Comparison of ENCODE assay signal across 18 cellular contexts in genomic region chr6:148494226-148494625, GRCh38.
DNase-seq lines count a peak whose midpoint lies in the region; ATAC-seq and TF ChIP-seq lines count a peak whose summit lies in the region.
"Had no signal": no experiment of that assay in that cellular context is flagged by ENCODE, and none has a peak within 500 bp of the region (broad histone marks: within the 10 kb centered on the region; RNA-seq: fewer than 3 reads in every experiment).

No MANE protein-coding gene starts in this region.

- intact Hi-C loops in sciatic nerve (cut with DNase I) = no loop called here
- intact Hi-C loops in CD4-positive, alpha-beta memory T cell (cut with micrococcal nuclease) = no loop called here

- H3K36me3 Mint-ChIP-seq in CD4-positive, alpha-beta memory T cell = no peaks in the 10 kb centered on the region
- H3K36me3 Mint-ChIP-seq: immature natural killer cell had no signal

- H3K27ac ChIP-seq in caudate nucleus (ENCODE audit: low read depth, low read length) (peak overlapping the region; percentile 3), gastroesophageal sphincter (peak overlapping the region in 3 of 4 donors; percentile 55 to 63 (median 60)), tibial nerve (peak overlapping the region; percentile 22 to 93 (median 67))
- no peak overlapping the region for H3K27ac ChIP-seq in CD4-positive, alpha-beta memory T cell (ENCODE audit: low read depth, low read length)

- CTCF ChIA-PET in CD4-positive, alpha-beta memory T cell (lab: Charles Lee; ENCODE audit: partially characterized antibody) = no interaction called here

- no peak overlapping the region for H3K27ac Mint-ChIP-seq in CD4-positive, alpha-beta memory T cell
- H3K27ac Mint-ChIP-seq: activated CD4-positive, alpha-beta T cell treated with anti-CD3 and anti-CD28 coated beads, Interleukin-2, amount 10 ng/mL, durations not matched to agents 24 days and 14 days; activated naive CD8-positive, alpha-beta T cell treated with anti-CD3 and anti-CD28 coated beads, Interleukin-2, amount 50 U/mL, for 24 hours; activated T-helper 2 cell treated with anti-CD3 and anti-CD28 coated beads, Interferon-gamma antibody, Interleukin-2, Interleukin-4, amounts not matched to agents 10 μg/mL and 5 μg/mL and 100 μg/mL, durations not matched to agents 14 hours and 24 hours and 36 hours; immature natural killer cell; T-helper 1 cell treated with Interleukin-12 subunit alpha and Interleukin-12 subunit beta and Interleukin-4 antibody, amounts not matched to agents 30 μg/mL and 1 μg/mL, for 36 hours; type B pancreatic cell had no signal

- H3K4me1 Mint-ChIP-seq in CD4-positive, alpha-beta memory T cell = peaks cover 0 to 4% (median 0%) of the 10 kb centered on the region in 4 donors
- H3K4me1 Mint-ChIP-seq: activated CD4-positive, alpha-beta T cell treated with anti-CD3 and anti-CD28 coated beads, Interleukin-2, amount 10 ng/mL, durations not matched to agents 24 days and 14 days; activated naive CD8-positive, alpha-beta T cell treated with anti-CD3 and anti-CD28 coated beads, Interleukin-2, amount 50 U/mL, for 24 hours; immature natural killer cell had no signal

- no peak for TF ChIP-seq POLR2A in gastroesophageal sphincter (IDR thresholded peaks at IDR 0.05)
- TF ChIP-seq POLR2A in tibial nerve (IDR thresholded peaks at IDR 0.05) = no peak

- WGBS in gastroesophageal sphincter (ENCODE audit: low coverage in 1 of 2), 2 donors = 61 to 74% methylated on average over 7 to 8 of the region's 8 CpGs
- 46 to 51% methylated on average over 8 of the region's 8 CpGs for WGBS in tibial nerve, 2 donors

- ATAC-seq in gastroesophageal sphincter = peak; percentile 67
- ATAC-seq in sciatic nerve = peak; percentile 80
- ATAC-seq: activated naive CD8-positive, alpha-beta T cell treated with anti-CD3 and anti-CD28 coated beads, Interleukin-2, amount 50 U/mL, for 24 hours had no signal

- H3K4me3 Mint-ChIP-seq in CD4-positive, alpha-beta memory T cell = no peak overlapping the region
- H3K4me3 Mint-ChIP-seq: activated CD4-positive, alpha-beta T cell treated with anti-CD3 and anti-CD28 coated beads, Interleukin-2, amount 10 ng/mL, durations not matched to agents 24 days and 14 days; activated naive CD8-positive, alpha-beta T cell treated with anti-CD3 and anti-CD28 coated beads, Interleukin-2, amount 50 U/mL, for 24 hours; immature natural killer cell; T-helper 1 cell treated with Interleukin-12 subunit alpha and Interleukin-12 subunit beta and Interleukin-4 antibody, amounts not matched to agents 30 μg/mL and 1 μg/mL, for 36 hours; type B pancreatic cell had no signal

- H3K4me1 ChIP-seq in gastroesophageal sphincter (peaks cover 0 to 42% (median 4%) of the 10 kb centered on the region in 3 donors), tibial nerve (peaks cover 0 to 72% (median 24%) of the 10 kb centered on the region in 4 donors)
- H3K4me1 ChIP-seq in CD4-positive, alpha-beta memory T cell (ENCODE audit: insufficient read depth, low read length) = no peaks in the 10 kb centered on the region

- TF ChIP-seq EP300 in gastroesophageal sphincter (IDR thresholded peaks at IDR 0.05) (no peak), tibial nerve (IDR thresholded peaks at IDR 0.05) (peak; percentile 25 to 72)

- H3K27me3 ChIP-seq in gastroesophageal sphincter (no peaks in the 10 kb centered on the region), tibial nerve (no peaks in the 10 kb centered on the region)
- no peaks in the 10 kb centered on the region for H3K27me3 ChIP-seq in CD4-positive, alpha-beta memory T cell (ENCODE audit: insufficient read depth, low read length)
- H3K27me3 ChIP-seq: MG63 had no signal

- no peak overlapping the region for H3K4me3 ChIP-seq in gastroesophageal sphincter
- no peak overlapping the region for H3K4me3 ChIP-seq in tibial nerve
- H3K4me3 ChIP-seq in CD4-positive, alpha-beta memory T cell (ENCODE audit: low read length in 2 of 2) = no peak overlapping the region
- H3K4me3 ChIP-seq: GM12878, MG63 had no signal

- peaks cover 9 to 14% of the 10 kb centered on the region in 2 donors for H3K27me3 Mint-ChIP-seq in CD4-positive, alpha-beta memory T cell
- H3K27me3 Mint-ChIP-seq: type B pancreatic cell had no signal

- H3K36me3 ChIP-seq in gastroesophageal sphincter = no peaks in the 10 kb centered on the region
- H3K36me3 ChIP-seq in tibial nerve = no peaks in the 10 kb centered on the region
- no peaks in the 10 kb centered on the region for H3K36me3 ChIP-seq in CD4-positive, alpha-beta memory T cell (ENCODE audit: insufficient read depth, low read length)
- H3K36me3 ChIP-seq: MG63 had no signal

- POLR2A ChIA-PET in CD4-positive, alpha-beta memory T cell (lab: Charles Lee; ENCODE audit: partially characterized antibody) = no interaction called here

- TF ChIP-seq CTCF in gastroesophageal sphincter (IDR thresholded peaks at IDR 0.05) (no peak), tibial nerve (IDR thresholded peaks at IDR 0.05) (no peak)

- H3K9me3 ChIP-seq in gastroesophageal sphincter (no peaks in the 10 kb centered on the region), tibial nerve (no peaks in the 10 kb centered on the region)
- H3K9me3 ChIP-seq in CD4-positive, alpha-beta memory T cell (ENCODE audit: control insufficient read depth in 1 of 2, low read length in 2 of 2) = no peaks in the 10 kb centered on the region
- H3K9me3 ChIP-seq: MG63 had no signal

- H3K9me3 Mint-ChIP-seq in CD4-positive, alpha-beta memory T cell = peaks cover 0 to 1% (median 0%) of the 10 kb centered on the region in 8 donors
- H3K9me3 Mint-ChIP-seq: activated CD4-positive, alpha-beta T cell treated with anti-CD3 and anti-CD28 coated beads, Interleukin-2, amount 10 ng/mL, durations not matched to agents 24 days and 14 days; activated naive CD8-positive, alpha-beta T cell treated with anti-CD3 and anti-CD28 coated beads, Interleukin-2, amount 50 U/mL, for 24 hours; activated T-helper 2 cell treated with anti-CD3 and anti-CD28 coated beads, Interferon-gamma antibody, Interleukin-2, Interleukin-4, amounts not matched to agents 10 μg/mL and 5 μg/mL and 100 μg/mL, durations not matched to agents 14 hours and 24 hours and 36 hours; T-helper 1 cell treated with Interleukin-12 subunit alpha and Interleukin-12 subunit beta and Interleukin-4 antibody, amounts not matched to agents 30 μg/mL and 1 μg/mL, for 36 hours; type B pancreatic cell had no signal

- no peak for DNase-seq in caudate nucleus (lab: John Stamatoyannopoulos, UW)
- no peak for DNase-seq in sciatic nerve (ENCODE audit: low spot score)
- no peak for DNase-seq in tibial nerve (ENCODE audit: low spot score in 2 of 2)
- DNase-seq in RKO (ENCODE audit: low spot score) = no peak
- DNase-seq in cortex of kidney (lab: John Stamatoyannopoulos, UW) = no peak
- DNase-seq in CD4-positive, alpha-beta memory T cell = no peak
- DNase-seq: activated CD4-positive, alpha-beta T cell treated with anti-CD3 and anti-CD28 coated beads, Interleukin-2, amount 10 ng/mL, durations not matched to agents 24 days and 14 days; activated naive CD8-positive, alpha-beta T cell treated with anti-CD3 and anti-CD28 coated beads, Interleukin-2, amount 50 U/mL, for 24 hours; immature natural killer cell; MG63; NCI-H146; NCI-H2227 treated with DMSO at 0.1 percent for 48 hours; occipital lobe had no signal
